15 cellular contexts compared by ENCODE assay signal in genomic region chr3:173410836-173411235, GRCh38.
DNase-seq lines count a peak whose midpoint lies in the region; ATAC-seq and TF ChIP-seq lines count a peak whose summit lies in the region.
"Had no signal": no experiment of that assay in that cellular context is flagged by ENCODE, and none has a peak within 500 bp of the region (broad histone marks: within the 10 kb centered on the region; RNA-seq: fewer than 3 reads in every experiment).

No MANE protein-coding gene starts in this region.

- DNase-seq in NCI-H1092 treated with DMSO at 0.1 percent for 48 hours (lab: John Stamatoyannopoulos, UW) (peak; percentile 59), NCI-H69 (lab: John Stamatoyannopoulos, UW) (peak; percentile 96), inferior parietal cortex (ENCODE audit: extremely low spot score) (peak; percentile 74), NCI-H2171 (lab: John Stamatoyannopoulos, UW) (no peak), HEK293T (ENCODE audit: extremely low spot score) (no peak), HUDEP-2 (lab: John Stamatoyannopoulos, UW; ENCODE audit: unreplicated experiment in 76 of 76) (no peak)
- DNase-seq: activated CD4-positive, alpha-beta T cell treated with anti-CD3 and anti-CD28 coated beads for 36 hours; activated T-cell treated with anti-CD3 and anti-CD28 coated beads for 4 hours had no signal

- ATAC-seq in GM18498 (IDR thresholded peaks at IDR 0.05; ENCODE audit: unreplicated experiment): no peak
- ATAC-seq: activated CD4-positive, alpha-beta T cell treated with anti-CD3 and anti-CD28 coated beads for 36 hours; K562; mucosa of descending colon; Panc1 had no signal

- no peak for TF ChIP-seq CTCF in 22Rv1 (IDR thresholded peaks at IDR 0.05)

- peak overlapping the region; percentile 7; the same call in 1 of the 2 replicates for H3K27ac ChIP-seq in 22Rv1
- H3K27ac ChIP-seq: coronary artery, parathyroid adenoma had no signal

- POLR2A ChIA-PET in HEK293T (lab: Yijun Ruan, JAX): no interaction called here

- CTCF ChIA-PET in HEK293T (lab: Yijun Ruan, JAX): no interaction called here

TF ChIP-seq in HEK293T, 16 proteins besides CTCF, POLR2A, EP300 and RAD21:
- TF ChIP-seq FOXM1 (IDR thresholded peaks at IDR 0.05; ENCODE audit: borderline replicate concordance) (no peak), FOXK2 (IDR thresholded peaks at IDR 0.05) (no peak), BHLHE40 (IDR thresholded peaks at IDR 0.05; ENCODE audit: borderline replicate concordance) (no peak), ZNF384 (IDR thresholded peaks at IDR 0.05) (no peak), SUZ12 (IDR thresholded peaks at IDR 0.05) (no peak), CTBP1 (IDR thresholded peaks at IDR 0.05; ENCODE audit: borderline replicate concordance) (no peak), TARDBP (IDR thresholded peaks at IDR 0.05) (no peak), L3MBTL2 (conservative IDR thresholded peaks at IDR 0.05) (no peak), LEF1 (IDR thresholded peaks at IDR 0.05; ENCODE audit: borderline replicate concordance) (no peak)

Comparison
In these comparisons a context has a peak if more than half of its experiments do, and no peak if none do; other contexts are left out.
1. DNase-seq: peak in NCI-H1092 treated with DMSO at 0.1 percent for 48 hours (single experiment), NCI-H69 (single experiment) and inferior parietal cortex (single experiment); none in NCI-H2171 (single experiment), HEK293T (single experiment) and HUDEP-2 (0 of 76).